In the genomic region with DNA sequence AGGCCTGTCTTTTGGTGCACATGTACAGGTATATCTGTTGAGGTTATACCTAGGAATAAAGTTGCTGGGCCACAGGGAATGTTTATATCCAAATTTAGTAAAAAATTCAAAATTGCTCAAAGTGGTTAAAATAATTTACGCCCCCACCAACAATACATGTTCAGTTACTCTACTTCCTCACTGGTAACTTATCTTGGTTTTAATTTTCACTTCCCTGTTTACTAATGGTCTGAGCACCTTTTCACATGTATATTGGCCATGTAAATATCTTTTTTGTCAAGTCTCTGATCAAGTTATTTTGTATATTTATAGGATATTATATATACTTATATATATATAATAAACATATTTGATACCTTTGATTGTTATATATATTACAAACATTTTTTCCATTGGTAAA, we compare ENCODE assay signal across 1 cellular context.
TF ChIP-seq lines count a peak whose summit lies in the region.

No MANE protein-coding gene starts in this region.

TF ChIP-seq in GM23338, 12 proteins besides CTCF, POLR2A, EP300 and RAD21 (continued from another document):
- TF ChIP-seq, protein P1, sequence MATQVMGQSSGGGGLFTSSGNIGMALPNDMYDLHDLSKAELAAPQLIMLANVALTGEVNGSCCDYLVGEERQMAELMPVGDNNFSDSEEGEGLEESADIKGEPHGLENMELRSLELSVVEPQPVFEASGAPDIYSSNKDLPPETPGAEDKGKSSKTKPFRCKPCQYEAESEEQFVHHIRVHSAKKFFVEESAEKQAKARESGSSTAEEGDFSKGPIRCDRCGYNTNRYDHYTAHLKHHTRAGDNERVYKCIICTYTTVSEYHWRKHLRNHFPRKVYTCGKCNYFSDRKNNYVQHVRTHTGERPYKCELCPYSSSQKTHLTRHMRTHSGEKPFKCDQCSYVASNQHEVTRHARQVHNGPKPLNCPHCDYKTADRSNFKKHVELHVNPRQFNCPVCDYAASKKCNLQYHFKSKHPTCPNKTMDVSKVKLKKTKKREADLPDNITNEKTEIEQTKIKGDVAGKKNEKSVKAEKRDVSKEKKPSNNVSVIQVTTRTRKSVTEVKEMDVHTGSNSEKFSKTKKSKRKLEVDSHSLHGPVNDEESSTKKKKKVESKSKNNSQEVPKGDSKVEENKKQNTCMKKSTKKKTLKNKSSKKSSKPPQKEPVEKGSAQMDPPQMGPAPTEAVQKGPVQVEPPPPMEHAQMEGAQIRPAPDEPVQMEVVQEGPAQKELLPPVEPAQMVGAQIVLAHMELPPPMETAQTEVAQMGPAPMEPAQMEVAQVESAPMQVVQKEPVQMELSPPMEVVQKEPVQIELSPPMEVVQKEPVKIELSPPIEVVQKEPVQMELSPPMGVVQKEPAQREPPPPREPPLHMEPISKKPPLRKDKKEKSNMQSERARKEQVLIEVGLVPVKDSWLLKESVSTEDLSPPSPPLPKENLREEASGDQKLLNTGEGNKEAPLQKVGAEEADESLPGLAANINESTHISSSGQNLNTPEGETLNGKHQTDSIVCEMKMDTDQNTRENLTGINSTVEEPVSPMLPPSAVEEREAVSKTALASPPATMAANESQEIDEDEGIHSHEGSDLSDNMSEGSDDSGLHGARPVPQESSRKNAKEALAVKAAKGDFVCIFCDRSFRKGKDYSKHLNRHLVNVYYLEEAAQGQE (IDR thresholded peaks at IDR 0.05; ENCODE audit: unreplicated experiment) = no peak
- TF ChIP-seq ZNF114 (CRISPR knock-in tag; IDR thresholded peaks at IDR 0.05) (no peak), EZH2 (IDR thresholded peaks at IDR 0.05; ENCODE audit: low read depth, unreplicated experiment) (no peak)
